In genomic region chr5:80246995-80247729, GRCh38 we compare ENCODE assay signal across 8 cellular contexts. TPM values are rescaled to one million over a fixed set of nuclear protein-coding genes. Genes with fewer than 3 reads are reported as not detected.
DNase-seq lines count a peak whose midpoint lies in the region; ATAC-seq, FAIRE-seq and TF ChIP-seq lines count a peak whose summit lies in the region.

No MANE protein-coding gene starts in this region.

- POLR2A ChIA-PET in SK-N-SH (lab: Yijun Ruan, JAX) = interaction anchor here (0.5 to 1.2 kb wide), 2 partner anchors 42 to 162 kb away, joined by 3 to 4 read pairs; no protein-coding TSS in a partner anchor
- POLR2A ChIA-PET in K562 (lab: Yijun Ruan, JAX) = interaction anchor here (0.7 to 4.0 kb wide), 10 partner anchors 8 to 168 kb away, joined by 3 to 25 read pairs (median 4); partner anchors contain the start of gene SERINC5

- no peak; the same call in 1 of the 2 replicates for TF ChIP-seq POLR2A in K562 (conservative IDR thresholded peaks at IDR 0.05)
- no peak for TF ChIP-seq POLR2A in GM18505 (IDR thresholded peaks at IDR 0.05; ENCODE audit: borderline replicate concordance, extremely low read depth, insufficient read depth, insufficient read length)

- peaks cover 11% of the 10 kb centered on the region for H3F3A ChIP-seq in SK-N-SH (replicated peaks; ENCODE audit: insufficient read depth)

- H3K79me2 ChIP-seq in SK-N-SH (ENCODE audit: insufficient read depth) (peaks cover 35% of the 10 kb centered on the region; the same call in 1 of the 2 replicates), K562 (ENCODE audit: control insufficient read depth, insufficient read depth, low read length) (peaks cover 16% of the 10 kb centered on the region)

- H3K9me3 Mint-ChIP-seq in CD14-positive monocyte = peaks cover 6 to 25% (median 17%) of the 10 kb centered on the region in 7 donors

- FAIRE-seq in K562 (lab: Jason Lieb, UNC) = peak; percentile 97

- TF ChIP-seq RAD21 in SK-N-SH (IDR thresholded peaks at IDR 0.05; ENCODE audit: low read length) = no peak
- TF ChIP-seq RAD21 in K562 (CRISPR knock-in tag; conservative IDR thresholded peaks at IDR 0.05 in 1 of 2, IDR thresholded peaks at IDR 0.05 in 1 of 2) = no peak

- peak overlapping the region; percentile 33; the same call in 1 of the 2 replicates for H3K9ac ChIP-seq in SK-N-SH
- peak overlapping the region in 1 of 2 experiments; percentile 29; a peak in 2 of 4 replicates for H3K9ac ChIP-seq in K562 (ENCODE audit: insufficient read depth in 1 of 2, low read depth in 2 of 2, low read length in 2 of 2)

- peak overlapping the region; percentile 36; the same call in 1 of the 2 replicates for H2AFZ ChIP-seq in SK-N-SH (ENCODE audit: low read depth)
- peak overlapping the region; percentile 51 for H2AFZ ChIP-seq in K562 (ENCODE audit: low read depth, low read length)

- H3K27me3 ChIP-seq in SK-N-SH (ENCODE audit: insufficient read depth) (no peaks in the 10 kb centered on the region), K562 (ENCODE audit: control insufficient read depth in 2 of 2, insufficient read depth in 2 of 2, low read length in 2 of 2) (no peaks in the 10 kb centered on the region)

- CTCF ChIA-PET in SK-N-SH (lab: Yijun Ruan, JAX) (interaction anchor here (0.6 to 1.4 kb wide), 2 partner anchors 15 to 155 kb away, joined by 3 to 5 read pairs; no protein-coding TSS in a partner anchor), K562 (lab: Yijun Ruan, JAX; ENCODE audit: low intra/inter-chr PET ratio) (no interaction called here)

- H3K27ac ChIP-seq in SK-N-SH (ENCODE audit: low read depth in 2 of 2, low read length in 1 of 2) = peak overlapping the region; percentile 64 to 82
- peak overlapping the region; percentile 60 for H3K27ac ChIP-seq in K562 (ENCODE audit: extremely low read depth, low read depth, low read length)

- peak overlapping the region; percentile 68 for H3K4me2 ChIP-seq in SK-N-SH
- peak overlapping the region; percentile 61 for H3K4me2 ChIP-seq in K562 (ENCODE audit: insufficient read depth, low read length)

- TF ChIP-seq EP300 in SK-N-SH (IDR thresholded peaks at IDR 0.05; ENCODE audit: borderline replicate concordance in 1 of 2, low read depth in 1 of 2, low read length in 1 of 2) (peak in 1 of 2 experiments; percentile 5; a peak in 1 of 4 replicates), K562 (IDR thresholded peaks at IDR 0.05; ENCODE audit: low read length) (no peak; the same call in 1 of the 2 replicates)

- TF ChIP-seq CTCF in CD14-positive monocyte (IDR thresholded peaks at IDR 0.05) (no peak), GM20000 (IDR thresholded peaks at IDR 0.05; ENCODE audit: extremely low read depth, missing control alignments) (no peak), SK-N-SH (IDR thresholded peaks at IDR 0.05) (no peak), K562 (IDR thresholded peaks at IDR 0.05 in 2 of 3, conservative IDR thresholded peaks at IDR 0.05 in 1 of 3; ENCODE audit: insufficient read depth in 2 of 3, low read depth in 1 of 3, low read length in 3 of 3) (no peak)

- H3K4me3 ChIP-seq in SK-N-SH (ENCODE audit: low read depth in 2 of 2, low read length in 1 of 2) (peak overlapping the region; percentile 15 to 40; a peak in 3 of 4 replicates), K562 (no peak overlapping the region)

- H3K4me1 Mint-ChIP-seq in CD14-positive monocyte = peaks cover 31% of the 10 kb centered on the region

- peaks cover 7 to 13% of the 10 kb centered on the region in 2 experiments; a peak in 3 of 4 replicates for H3K4me1 ChIP-seq in SK-N-SH (ENCODE audit: control insufficient read depth in 1 of 2, insufficient read depth in 2 of 2, low read depth in 1 of 2, low read length in 1 of 2)
- H3K4me1 ChIP-seq in K562 (replicated peaks in 1 of 2; ENCODE audit: control insufficient read depth in 2 of 2, insufficient read depth in 2 of 2, low read length in 2 of 2) = peaks cover 5 to 21% of the 10 kb centered on the region in 2 experiments; a peak in 4 of 5 replicates

- peaks cover 15 to 24% of the 10 kb centered on the region in 2 donors for H3K36me3 Mint-ChIP-seq in CD14-positive monocyte

- H3K9me3 ChIP-seq in SK-N-SH (no peaks in the 10 kb centered on the region), K562 (replicated peaks; ENCODE audit: control insufficient read depth, insufficient read depth, low read depth, low read length) (peaks cover 8% of the 10 kb centered on the region)

- DNase-seq in CD14-positive monocyte (ENCODE audit: low spot score) (peak; percentile 59), GM20000 (ENCODE audit: low spot score) (peak; percentile 70), SK-N-SH (peak; percentile 48), K562 (ENCODE audit: extremely low read depth in 1 of 4, low spot score in 3 of 4) (peak; percentile 59 to 88 (median 72)), iris pigment epithelial cell (ENCODE audit: low read depth) (peak; percentile 93)
- DNase-seq in stimulated activated CD8-positive, alpha-beta memory T cell treated with anti-CD3 and anti-CD28 coated beads, Interleukin-7, amount 100 ng/mL, for 4 hours (ENCODE audit: low read depth in 2 of 2) = peak; percentile 37 to 57

- H4K20me1 ChIP-seq in SK-N-SH (ENCODE audit: insufficient read depth) (no peaks in the 10 kb centered on the region), K562 (replicated peaks; ENCODE audit: control insufficient read depth, insufficient read depth, low read length) (no peaks in the 10 kb centered on the region)

- peak overlapping the region in 6 of 7 donors; percentile 62 to 86 (median 69) for H3K27ac Mint-ChIP-seq in CD14-positive monocyte

- WGBS in SK-N-SH (ENCODE audit: low lambda C conversion rate) = 15% methylated on average over 6 of the region's 6 CpGs
- 6% methylated on average over 6 of the region's 6 CpGs for WGBS in K562 (ENCODE audit: insufficient coverage, low coverage, missing lambda C conversion rate)

- ATAC-seq in HG03571 (IDR thresholded peaks at IDR 0.05; ENCODE audit: unreplicated experiment) (peak; percentile 60), K562 (peak; percentile 99), GM18505 (IDR thresholded peaks at IDR 0.05; ENCODE audit: unreplicated experiment) (no peak)

- no TSS peak for BruUV-seq in K562 (replicated peaks; lab: Mats Ljungman, UMichigan)

- H3K36me3 ChIP-seq in SK-N-SH (replicated peaks in 1 of 2; ENCODE audit: control insufficient read depth in 1 of 2, insufficient read depth in 2 of 2, low read length in 1 of 2) (peaks cover 0 to 6% of the 10 kb centered on the region in 2 experiments), K562 (ENCODE audit: control insufficient read depth, insufficient read depth, low read length) (no peaks in the 10 kb centered on the region)

- H3K27me3 Mint-ChIP-seq in CD14-positive monocyte (ENCODE audit: low read depth in 3 of 3) = no peaks in the 10 kb centered on the region

- no peaks in the 10 kb centered on the region for H3K9me1 ChIP-seq in K562 (ENCODE audit: control insufficient read depth, insufficient read depth, low read length)

- peak overlapping the region; percentile 42 to 64 for H3K4me3 Mint-ChIP-seq in CD14-positive monocyte

- no peaks in the 10 kb centered on the region for H3K9me2 ChIP-seq in SK-N-SH

- intact Hi-C loops in CD14-positive monocyte (cut with micrococcal nuclease) (no loop called here), K562 (cut with micrococcal nuclease) (no loop called here)

- in situ Hi-C loops in K562 (cut with MboI) = no loop called here

TF ChIP-seq in SK-N-SH, 30 proteins besides CTCF, POLR2A, EP300 and RAD21 (continues in another document):
- TF ChIP-seq TEAD4 (IDR thresholded peaks at IDR 0.05; ENCODE audit: borderline replicate concordance, insufficient read depth) (no peak), NFIC (IDR thresholded peaks at IDR 0.05; ENCODE audit: borderline replicate concordance) (peak; percentile 27; the same call in 1 of the 2 replicates)

TF ChIP-seq in K562, 482 proteins besides CTCF, POLR2A, EP300 and RAD21 (continues in another document):
- TF ChIP-seq PBX2 (CRISPR knock-in tag; IDR thresholded peaks at IDR 0.05; ENCODE audit: low read depth) (no peak), PBX2 (tag; conservative IDR thresholded peaks at IDR 0.05; ENCODE audit: low read depth) (peak; percentile 93)

RNA-seq across cellular contexts. Expression of gene SERINC5, which starts 8.7 kb away (rescaled TPM):
- 1 to 10 TPM; 5.0 to 7.3 TPM for polyA plus RNA-seq in CD14-positive monocyte
- polyA plus RNA-seq in SK-N-SH (2012; rRNA removed) = 4.5 and 7.4 TPM in 2 replicates
- 5.4 and 6.0 TPM in 2 replicates for polyA plus RNA-seq in SK-N-SH (2012; cell fraction: cytosol; rRNA removed)
- 2.5 and 4.7 TPM in 2 replicates for polyA plus RNA-seq in SK-N-SH (2012; cell fraction: nucleus; rRNA removed)
- 17.1 and 21.7 TPM in 2 replicates for total RNA-seq in K562 (2011; cell fraction: chromatin; rRNA removed; ENCODE audit: low replicate concordance)
- total RNA-seq in K562 (2011; cell fraction: nucleolus; rRNA removed) = 10.0 TPM in 2 replicates
- 14.9 and 22.2 TPM in 2 replicates for total RNA-seq in K562 (2011; cell fraction: nucleoplasm; rRNA removed)
- total RNA-seq in K562 (2014; rRNA removed) = 1.9 and 2.9 TPM in 2 replicates
- total RNA-seq in K562 (2014; rRNA removed; fragmentation: Illumina TruSeq; extraction: Trizol) = 5.2 and 5.4 TPM in 2 replicates
- total RNA-seq in K562 (2015; rRNA removed; fragmentation: Illumina TruSeq; extraction: Trizol) = 4.6 TPM in 2 replicates
- total RNA-seq in K562 (2021) = 7.2 and 7.9 TPM in 2 replicates
- 6.5 and 7.6 TPM in 2 replicates for polyA plus RNA-seq in K562 (2011; rRNA removed)
- polyA plus RNA-seq in K562 (2011; cell fraction: cytosol; rRNA removed) = 3.7 and 5.7 TPM in 2 replicates
- 4.2 and 5.2 TPM in 2 replicates for polyA plus RNA-seq in K562 (2011; cell fraction: nucleus; rRNA removed)
- 2.9 TPM in 2 replicates for polyA plus RNA-seq in K562 (2012)
- 3.7 TPM in 2 replicates for polyA plus RNA-seq in K562 (2014; fragmentation: Illumina TruSeq; extraction: Trizol)
- polyA plus RNA-seq in K562 (2014; fragmentation: Nextera tagmentation; extraction: Ambion mirVana) = 1 to 10 TPM; 1.4 to 2.7 TPM
- 3.1 and 3.6 TPM in 2 replicates for polyA plus RNA-seq in K562 (2014; rRNA removed)
- polyA minus RNA-seq in K562 (2011; rRNA and poly(A)+ RNA removed) = 9.3 and 10.0 TPM in 2 replicates
- 4.6 and 6.7 TPM in 2 replicates for polyA minus RNA-seq in K562 (2011; cell fraction: cytosol; rRNA and poly(A)+ RNA removed)
- 3.4 and 10.7 TPM in 2 replicates for polyA minus RNA-seq in K562 (2011; cell fraction: nucleus; rRNA and poly(A)+ RNA removed)
